In the genomic region with DNA sequence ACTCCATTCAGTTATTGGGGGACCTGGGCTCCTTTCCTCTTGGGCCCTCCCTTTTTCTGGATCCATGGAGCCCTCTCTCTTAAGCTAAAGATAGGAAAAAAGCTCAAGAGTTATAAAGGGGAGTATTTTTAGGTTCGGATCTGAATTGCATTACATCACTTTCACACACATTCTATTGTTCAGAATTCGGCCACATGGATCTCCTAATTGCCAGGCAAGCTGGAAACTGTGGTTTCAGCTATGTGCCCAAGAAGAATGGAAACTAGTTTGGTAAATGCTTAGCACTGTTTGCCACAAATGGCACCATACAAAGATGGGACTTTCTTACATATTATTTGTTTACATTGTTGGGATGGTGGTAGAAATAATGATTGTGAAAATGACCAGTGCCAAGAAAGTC, we compare ENCODE assay signal across 18 cellular contexts.
DNase-seq lines count a peak whose midpoint lies in the region; ATAC-seq and TF ChIP-seq lines count a peak whose summit lies in the region.
"Had no signal": no experiment of that assay in that cellular context is flagged by ENCODE, and none has a peak within 500 bp of the region (broad histone marks: within the 10 kb centered on the region; RNA-seq: fewer than 3 reads in every experiment).

No MANE protein-coding gene starts in this region.

- H3K4me2 ChIP-seq in neural progenitor cell, result no peak overlapping the region

- no peak for TF ChIP-seq EP300 in tibial nerve (IDR thresholded peaks at IDR 0.05)

- H3K9me3 ChIP-seq in neural progenitor cell (ENCODE audit: low read depth) (no peaks in the 10 kb centered on the region), tibial nerve (peaks cover 0 to 2% (median 0%) of the 10 kb centered on the region in 4 donors)
- no peaks in the 10 kb centered on the region for H3K9me3 ChIP-seq in CD4-positive, alpha-beta T cell (ENCODE audit: control insufficient read depth, low read length)

- H3K4me3 Mint-ChIP-seq in neural progenitor cell, result no peak overlapping the region
- H3K4me3 Mint-ChIP-seq in CD4-positive, alpha-beta T cell, result no peak overlapping the region
- H3K4me3 Mint-ChIP-seq: B cell; CD8-positive, alpha-beta T cell; HFFc6 had no signal

- H3K4me3 ChIP-seq in AG10803 (ENCODE audit: low read length) (no peak overlapping the region), neural progenitor cell (no peak overlapping the region), tibial nerve (no peak overlapping the region)

- no peaks in the 10 kb centered on the region for H3K36me3 Mint-ChIP-seq in neural progenitor cell
- no peaks in the 10 kb centered on the region for H3K36me3 Mint-ChIP-seq in CD4-positive, alpha-beta T cell (ENCODE audit: low read depth)
- H3K36me3 Mint-ChIP-seq: CD8-positive, alpha-beta T cell had no signal

- H4K20me1 ChIP-seq in neural progenitor cell (ENCODE audit: low read depth), result no peaks in the 10 kb centered on the region

- no peaks in the 10 kb centered on the region for H3K4me1 Mint-ChIP-seq in neural progenitor cell
- no peaks in the 10 kb centered on the region for H3K4me1 Mint-ChIP-seq in CD4-positive, alpha-beta T cell (ENCODE audit: low read depth)
- H3K4me1 Mint-ChIP-seq: B cell had no signal

- H2AFZ ChIP-seq in neural progenitor cell (replicated peaks), result peak overlapping the region; percentile 47

- intact Hi-C loops in CD4-positive, alpha-beta T cell (cut with DNase I, micrococcal nuclease), result no loop called here

- H3K9ac ChIP-seq in neural progenitor cell, result no peak overlapping the region

- POLR2A ChIA-PET in CD4-positive, alpha-beta T cell (lab: Charles Lee), result no interaction called here

- TF ChIP-seq CTCF in AG10803 (conservative IDR thresholded peaks at IDR 0.05; ENCODE audit: low read length) (no peak), neural progenitor cell (IDR thresholded peaks at IDR 0.05) (no peak), tibial nerve (IDR thresholded peaks at IDR 0.05) (no peak)
- no peak for TF ChIP-seq CTCF in CD4-positive, alpha-beta T cell (IDR thresholded peaks at IDR 0.05)

- no peaks in the 10 kb centered on the region for H3K79me2 ChIP-seq in neural progenitor cell (ENCODE audit: low read depth)

- WGBS in tibial nerve, 2 donors, result 34 to 46% methylated on average over 2 of the region's 2 CpGs

- ATAC-seq in HG02588 (IDR thresholded peaks at IDR 0.05; ENCODE audit: unreplicated experiment), result no peak
- no peak for ATAC-seq in stimulated activated naive CD8-positive, alpha-beta T cell treated with anti-CD3 and anti-CD28 coated beads, Interleukin-15, Interleukin-2, amounts not matched to agents 100 U/mL and 50 U/mL, for 24 hours
- no peak for ATAC-seq in CD4-positive, alpha-beta T cell (ENCODE audit: poor library complexity)
- ATAC-seq: CD8-positive, alpha-beta T cell had no signal

- no peak for TF ChIP-seq POLR2A in tibial nerve (IDR thresholded peaks at IDR 0.05)

- H3K27me3 ChIP-seq in neural progenitor cell (no peaks in the 10 kb centered on the region), tibial nerve (no peaks in the 10 kb centered on the region)
- H3K27me3 ChIP-seq in CD4-positive, alpha-beta T cell (ENCODE audit: control insufficient read depth, insufficient read depth, low read length), result no peaks in the 10 kb centered on the region

- H3K27ac ChIP-seq in neural progenitor cell (no peak overlapping the region), tibial nerve (no peak overlapping the region)
- H3K27ac ChIP-seq in CD4-positive, alpha-beta T cell (ENCODE audit: low read depth, low read length), result no peak overlapping the region
- H3K27ac ChIP-seq: HL-60 had no signal

- peak; percentile 6 for DNase-seq in AG10803 (ENCODE audit: low read depth)
- DNase-seq in RPMI7951 (ENCODE audit: low read depth), result peak; percentile 31
- peak; percentile 32 for DNase-seq in fibroblast of peridontal ligament (ENCODE audit: extremely low read depth)
- DNase-seq in neural progenitor cell (ENCODE audit: low spot score), result no peak
- no peak for DNase-seq in tibial nerve (ENCODE audit: low spot score in 2 of 2)
- DNase-seq in stimulated activated naive CD8-positive, alpha-beta T cell treated with anti-CD3 and anti-CD28 coated beads, Interleukin-15, Interleukin-2, amounts not matched to agents 100 U/mL and 50 U/mL, for 24 hours, result no peak
- DNase-seq in CD4-positive, alpha-beta T cell, result no peak
- DNase-seq: ACHN; C1 segment of cervical spinal cord; CD8-positive, alpha-beta T cell; COR-L47; DMS53; GF-D8; HCEC 1CT; HFFc6 had no signal

- peaks cover 6% of the 10 kb centered on the region for H3K27me3 Mint-ChIP-seq in neural progenitor cell (ENCODE audit: insufficient read depth, low read depth)
- no peaks in the 10 kb centered on the region for H3K27me3 Mint-ChIP-seq in CD4-positive, alpha-beta T cell
- H3K27me3 Mint-ChIP-seq: B cell had no signal

- H3K36me3 ChIP-seq in neural progenitor cell (no peaks in the 10 kb centered on the region), tibial nerve (no peaks in the 10 kb centered on the region)

- no peak overlapping the region for H3K27ac Mint-ChIP-seq in neural progenitor cell
- H3K27ac Mint-ChIP-seq in CD4-positive, alpha-beta T cell, result no peak overlapping the region
- H3K27ac Mint-ChIP-seq: B cell; CD8-positive, alpha-beta T cell; HFFc6 had no signal

- H3K4me1 ChIP-seq in neural progenitor cell, result no peaks in the 10 kb centered on the region
- H3K4me1 ChIP-seq in tibial nerve, result peaks cover 0 to 13% (median 0%) of the 10 kb centered on the region in 4 donors

- H3F3A ChIP-seq in neural progenitor cell (ENCODE audit: low read depth), result no peaks in the 10 kb centered on the region

- H3K9me3 Mint-ChIP-seq in neural progenitor cell, result peaks cover 3% of the 10 kb centered on the region
- peaks cover 5% of the 10 kb centered on the region for H3K9me3 Mint-ChIP-seq in CD4-positive, alpha-beta T cell

- CTCF ChIA-PET in CD4-positive, alpha-beta T cell (lab: Charles Lee), result no interaction called here

Comparison
In these comparisons a context has a peak if more than half of its experiments do, and no peak if none do; other contexts are left out.
1. DNase-seq: peak in AG10803 (single experiment), RPMI7951 (single experiment) and fibroblast of peridontal ligament (single experiment); none in neural progenitor cell (single experiment), tibial nerve (0 of 2), stimulated activated naive CD8-positive, alpha-beta T cell treated with anti-CD3 and anti-CD28 coated beads, Interleukin-15, Interleukin-2, amounts not matched to agents 100 U/mL and 50 U/mL, for 24 hours (single experiment) and CD4-positive, alpha-beta T cell (0 of 10).